Comparison of ENCODE assay signal across 2 cellular contexts in the genomic region with DNA sequence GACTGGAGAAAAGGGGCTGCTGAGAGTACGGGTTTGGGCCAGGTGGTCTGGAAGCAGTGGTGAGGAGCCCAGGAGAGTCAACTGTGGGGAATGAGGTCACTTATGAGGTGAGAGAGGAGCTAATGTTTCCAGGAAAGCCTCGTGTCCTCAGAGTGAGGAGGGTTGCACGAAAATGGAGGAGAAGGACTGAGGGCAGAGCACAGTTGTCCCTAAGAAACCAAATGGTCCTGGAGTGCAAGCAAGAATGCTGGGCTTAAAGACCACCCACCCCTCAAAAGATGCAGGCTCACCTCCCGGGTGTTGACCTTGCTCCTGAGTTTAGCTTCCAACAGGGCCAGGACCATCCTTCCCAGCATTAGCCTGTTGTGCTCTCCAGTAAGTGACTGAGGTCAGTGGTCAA.
TF ChIP-seq lines count a peak whose summit lies in the region.

No MANE protein-coding gene starts in this region.

TF ChIP-seq in WTC11, 78 proteins besides CTCF, POLR2A, EP300 and RAD21 (continued from another document):
- TF ChIP-seq, protein P1, sequence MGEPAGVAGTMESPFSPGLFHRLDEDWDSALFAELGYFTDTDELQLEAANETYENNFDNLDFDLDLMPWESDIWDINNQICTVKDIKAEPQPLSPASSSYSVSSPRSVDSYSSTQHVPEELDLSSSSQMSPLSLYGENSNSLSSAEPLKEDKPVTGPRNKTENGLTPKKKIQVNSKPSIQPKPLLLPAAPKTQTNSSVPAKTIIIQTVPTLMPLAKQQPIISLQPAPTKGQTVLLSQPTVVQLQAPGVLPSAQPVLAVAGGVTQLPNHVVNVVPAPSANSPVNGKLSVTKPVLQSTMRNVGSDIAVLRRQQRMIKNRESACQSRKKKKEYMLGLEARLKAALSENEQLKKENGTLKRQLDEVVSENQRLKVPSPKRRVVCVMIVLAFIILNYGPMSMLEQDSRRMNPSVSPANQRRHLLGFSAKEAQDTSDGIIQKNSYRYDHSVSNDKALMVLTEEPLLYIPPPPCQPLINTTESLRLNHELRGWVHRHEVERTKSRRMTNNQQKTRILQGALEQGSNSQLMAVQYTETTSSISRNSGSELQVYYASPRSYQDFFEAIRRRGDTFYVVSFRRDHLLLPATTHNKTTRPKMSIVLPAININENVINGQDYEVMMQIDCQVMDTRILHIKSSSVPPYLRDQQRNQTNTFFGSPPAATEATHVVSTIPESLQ (CRISPR knock-in tag; IDR thresholded peaks at IDR 0.05), result no peak
- no peak for TF ChIP-seq CREB1 (CRISPR knock-in tag; IDR thresholded peaks at IDR 0.05)

TF ChIP-seq in K562, 482 proteins besides CTCF, POLR2A, EP300 and RAD21 (continued from another document):
- TF ChIP-seq, protein P2, sequence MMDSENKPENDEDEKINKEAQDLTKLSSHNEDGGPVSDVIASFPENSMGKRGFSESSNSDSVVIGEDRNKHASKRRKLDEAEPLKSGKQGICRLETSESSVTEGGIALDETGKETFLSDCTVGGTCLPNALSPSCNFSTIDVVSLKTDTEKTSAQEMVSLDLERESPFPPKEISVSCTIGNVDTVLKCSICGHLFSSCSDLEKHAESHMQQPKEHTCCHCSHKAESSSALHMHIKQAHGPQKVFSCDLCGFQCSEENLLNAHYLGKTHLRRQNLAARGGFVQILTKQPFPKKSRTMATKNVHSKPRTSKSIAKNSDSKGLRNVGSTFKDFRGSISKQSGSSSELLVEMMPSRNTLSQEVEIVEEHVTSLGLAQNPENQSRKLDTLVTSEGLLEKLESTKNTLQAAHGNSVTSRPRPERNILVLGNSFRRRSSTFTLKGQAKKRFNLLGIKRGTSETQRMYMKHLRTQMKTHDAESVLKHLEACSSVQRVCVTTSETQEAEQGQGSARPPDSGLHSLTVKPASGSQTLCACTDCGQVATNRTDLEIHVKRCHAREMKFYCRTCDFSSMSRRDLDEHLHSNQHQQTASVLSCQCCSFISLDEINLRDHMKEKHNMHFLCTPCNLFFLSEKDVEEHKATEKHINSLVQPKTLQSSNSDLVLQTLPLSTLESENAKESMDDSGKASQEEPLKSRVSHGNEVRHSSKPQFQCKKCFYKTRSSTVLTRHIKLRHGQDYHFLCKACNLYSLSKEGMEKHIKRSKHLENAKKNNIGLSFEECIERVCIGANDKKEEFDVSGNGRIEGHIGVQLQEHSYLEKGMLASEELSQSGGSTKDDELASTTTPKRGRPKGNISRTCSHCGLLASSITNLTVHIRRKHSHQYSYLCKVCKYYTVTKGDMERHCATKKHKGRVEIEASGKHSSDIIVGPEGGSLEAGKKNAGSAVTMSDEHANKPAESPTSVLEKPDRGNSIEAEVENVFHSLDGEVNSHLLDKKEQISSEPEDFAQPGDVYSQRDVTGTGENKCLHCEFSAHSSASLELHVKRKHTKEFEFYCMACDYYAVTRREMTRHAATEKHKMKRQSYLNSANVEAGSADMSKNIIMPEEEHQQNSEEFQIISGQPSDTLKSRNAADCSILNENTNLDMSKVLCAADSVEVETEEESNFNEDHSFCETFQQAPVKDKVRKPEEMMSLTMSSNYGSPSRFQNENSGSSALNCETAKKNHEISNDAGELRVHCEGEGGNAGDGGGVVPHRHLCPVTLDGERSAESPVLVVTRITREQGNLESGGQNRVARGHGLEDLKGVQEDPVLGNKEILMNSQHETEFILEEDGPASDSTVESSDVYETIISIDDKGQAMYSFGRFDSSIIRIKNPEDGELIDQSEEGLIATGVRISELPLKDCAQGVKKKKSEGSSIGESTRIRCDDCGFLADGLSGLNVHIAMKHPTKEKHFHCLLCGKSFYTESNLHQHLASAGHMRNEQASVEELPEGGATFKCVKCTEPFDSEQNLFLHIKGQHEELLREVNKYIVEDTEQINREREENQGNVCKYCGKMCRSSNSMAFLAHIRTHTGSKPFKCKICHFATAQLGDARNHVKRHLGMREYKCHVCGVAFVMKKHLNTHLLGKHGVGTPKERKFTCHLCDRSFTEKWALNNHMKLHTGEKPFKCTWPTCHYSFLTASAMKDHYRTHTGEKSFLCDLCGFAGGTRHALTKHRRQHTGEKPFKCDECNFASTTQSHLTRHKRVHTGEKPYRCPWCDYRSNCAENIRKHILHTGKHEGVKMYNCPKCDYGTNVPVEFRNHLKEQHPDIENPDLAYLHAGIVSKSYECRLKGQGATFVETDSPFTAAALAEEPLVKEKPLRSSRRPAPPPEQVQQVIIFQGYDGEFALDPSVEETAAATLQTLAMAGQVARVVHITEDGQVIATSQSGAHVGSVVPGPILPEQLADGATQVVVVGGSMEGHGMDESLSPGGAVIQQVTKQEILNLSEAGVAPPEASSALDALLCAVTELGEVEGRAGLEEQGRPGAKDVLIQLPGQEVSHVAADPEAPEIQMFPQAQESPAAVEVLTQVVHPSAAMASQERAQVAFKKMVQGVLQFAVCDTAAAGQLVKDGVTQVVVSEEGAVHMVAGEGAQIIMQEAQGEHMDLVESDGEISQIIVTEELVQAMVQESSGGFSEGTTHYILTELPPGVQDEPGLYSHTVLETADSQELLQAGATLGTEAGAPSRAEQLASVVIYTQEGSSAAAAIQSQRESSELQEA (IDR thresholded peaks at IDR 0.05; ENCODE audit: low read depth), result no peak
